In the genomic region with DNA sequence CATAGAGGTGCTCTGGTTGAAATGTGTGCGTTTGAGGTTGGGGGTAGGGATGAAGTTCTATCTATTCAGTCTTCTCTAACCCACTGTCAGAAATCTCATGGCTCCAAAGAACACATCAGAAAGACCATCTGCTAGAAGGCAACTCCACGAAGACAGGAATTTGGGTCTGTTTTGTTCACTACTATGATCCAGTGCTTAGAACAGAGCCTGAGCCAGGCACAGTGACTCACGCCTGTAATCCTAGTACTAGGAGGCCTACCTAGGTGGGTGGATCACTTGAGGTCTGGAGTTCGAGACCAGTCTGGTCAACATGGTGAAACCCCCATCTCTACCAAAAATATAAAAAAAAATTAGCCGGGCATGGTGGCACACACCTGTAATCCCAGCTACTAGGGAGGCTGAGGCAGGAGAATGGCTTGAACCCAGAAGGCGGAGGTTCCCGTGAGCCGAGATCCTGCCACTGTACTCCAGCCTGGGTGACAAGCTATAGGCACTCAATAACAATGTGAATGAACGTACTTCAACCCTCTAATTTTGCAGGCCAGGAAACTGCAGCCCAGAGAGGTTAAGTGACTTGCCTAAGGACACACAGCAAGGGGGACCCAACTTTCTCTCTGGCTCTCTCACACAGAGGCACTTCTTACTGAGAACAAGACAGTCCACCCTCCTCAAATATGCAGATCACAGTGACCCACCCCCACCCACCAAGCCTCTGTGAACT, we compare ENCODE assay signal across 1 cellular context.
TF ChIP-seq lines count a peak whose summit lies in the region.

No MANE protein-coding gene starts in this region.

TF ChIP-seq in HCT116, 20 proteins besides CTCF, POLR2A, EP300 and RAD21 (continued from another document):
- TF ChIP-seq SRF (IDR thresholded peaks at IDR 0.05; ENCODE audit: low read depth), result no peak
- no peak for TF ChIP-seq EGR1 (IDR thresholded peaks at IDR 0.05; ENCODE audit: low read depth)
- TF ChIP-seq JUND (IDR thresholded peaks at IDR 0.05), result no peak
- TF ChIP-seq FOSL1 (IDR thresholded peaks at IDR 0.05; ENCODE audit: low read depth), result no peak
- TF ChIP-seq POLR2AphosphoS5 (IDR thresholded peaks at IDR 0.05; ENCODE audit: low read depth, low read length), result no peak
- TF ChIP-seq CEBPB (IDR thresholded peaks at IDR 0.05; ENCODE audit: low read depth), result no peak
- TF ChIP-seq, protein P1, sequence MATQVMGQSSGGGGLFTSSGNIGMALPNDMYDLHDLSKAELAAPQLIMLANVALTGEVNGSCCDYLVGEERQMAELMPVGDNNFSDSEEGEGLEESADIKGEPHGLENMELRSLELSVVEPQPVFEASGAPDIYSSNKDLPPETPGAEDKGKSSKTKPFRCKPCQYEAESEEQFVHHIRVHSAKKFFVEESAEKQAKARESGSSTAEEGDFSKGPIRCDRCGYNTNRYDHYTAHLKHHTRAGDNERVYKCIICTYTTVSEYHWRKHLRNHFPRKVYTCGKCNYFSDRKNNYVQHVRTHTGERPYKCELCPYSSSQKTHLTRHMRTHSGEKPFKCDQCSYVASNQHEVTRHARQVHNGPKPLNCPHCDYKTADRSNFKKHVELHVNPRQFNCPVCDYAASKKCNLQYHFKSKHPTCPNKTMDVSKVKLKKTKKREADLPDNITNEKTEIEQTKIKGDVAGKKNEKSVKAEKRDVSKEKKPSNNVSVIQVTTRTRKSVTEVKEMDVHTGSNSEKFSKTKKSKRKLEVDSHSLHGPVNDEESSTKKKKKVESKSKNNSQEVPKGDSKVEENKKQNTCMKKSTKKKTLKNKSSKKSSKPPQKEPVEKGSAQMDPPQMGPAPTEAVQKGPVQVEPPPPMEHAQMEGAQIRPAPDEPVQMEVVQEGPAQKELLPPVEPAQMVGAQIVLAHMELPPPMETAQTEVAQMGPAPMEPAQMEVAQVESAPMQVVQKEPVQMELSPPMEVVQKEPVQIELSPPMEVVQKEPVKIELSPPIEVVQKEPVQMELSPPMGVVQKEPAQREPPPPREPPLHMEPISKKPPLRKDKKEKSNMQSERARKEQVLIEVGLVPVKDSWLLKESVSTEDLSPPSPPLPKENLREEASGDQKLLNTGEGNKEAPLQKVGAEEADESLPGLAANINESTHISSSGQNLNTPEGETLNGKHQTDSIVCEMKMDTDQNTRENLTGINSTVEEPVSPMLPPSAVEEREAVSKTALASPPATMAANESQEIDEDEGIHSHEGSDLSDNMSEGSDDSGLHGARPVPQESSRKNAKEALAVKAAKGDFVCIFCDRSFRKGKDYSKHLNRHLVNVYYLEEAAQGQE (IDR thresholded peaks at IDR 0.05; ENCODE audit: low read depth), result no peak
- no peak for TF ChIP-seq TCF7L2 (IDR thresholded peaks at IDR 0.05; ENCODE audit: borderline replicate concordance, extremely low read depth, insufficient read depth, insufficient read length)
- TF ChIP-seq, protein P2, sequence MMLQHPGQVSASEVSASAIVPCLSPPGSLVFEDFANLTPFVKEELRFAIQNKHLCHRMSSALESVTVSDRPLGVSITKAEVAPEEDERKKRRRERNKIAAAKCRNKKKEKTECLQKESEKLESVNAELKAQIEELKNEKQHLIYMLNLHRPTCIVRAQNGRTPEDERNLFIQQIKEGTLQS (IDR thresholded peaks at IDR 0.05), result no peak
- no peak for TF ChIP-seq SIN3A (IDR thresholded peaks at IDR 0.05; ENCODE audit: low read depth)
- TF ChIP-seq, protein P3, sequence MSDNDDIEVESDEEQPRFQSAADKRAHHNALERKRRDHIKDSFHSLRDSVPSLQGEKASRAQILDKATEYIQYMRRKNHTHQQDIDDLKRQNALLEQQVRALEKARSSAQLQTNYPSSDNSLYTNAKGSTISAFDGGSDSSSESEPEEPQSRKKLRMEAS (IDR thresholded peaks at IDR 0.05), result no peak
- TF ChIP-seq SP1 (IDR thresholded peaks at IDR 0.05; ENCODE audit: low read depth), result no peak
TF ChIP-seq in HCT116: peak in this region for 0.
